ENCODE assay signal across 11 cellular contexts in genomic region chr2:219514196-219514761, GRCh38. TPM values are rescaled to one million over a fixed set of nuclear protein-coding genes. Genes with fewer than 3 reads are reported as not detected.
DNase-seq lines count a peak whose midpoint lies in the region; ATAC-seq and TF ChIP-seq lines count a peak whose summit lies in the region.
"Had no signal": no experiment of that assay in that cellular context is flagged by ENCODE, and none has a peak within 500 bp of the region (broad histone marks: within the 10 kb centered on the region; RNA-seq: fewer than 3 reads in every experiment).

Gene ASIC4, plus strand, starts transcription at chr2:219514482. Its CDS starts 243 bp downstream, at chr2:219514725.

- peak within 1 kb of the TSS; percentile 48 for H3K4me3 Mint-ChIP-seq in activated T-cell treated with anti-CD3 and anti-CD28 coated beads, Interleukin-2, amount 50 U/mL, for 4 hours
- peak within 1 kb of the TSS; percentile 76 for H3K4me3 Mint-ChIP-seq in type B pancreatic cell

- peaks cover 88% of the 10 kb centered on the region for H3K27me3 Mint-ChIP-seq in activated T-cell treated with anti-CD3 and anti-CD28 coated beads, Interleukin-2, amount 50 U/mL, for 4 hours (ENCODE audit: low read depth)
- peaks cover 83% of the 10 kb centered on the region for H3K27me3 Mint-ChIP-seq in type B pancreatic cell

- no peak for TF ChIP-seq CTCF in left ventricle myocardium inferior (IDR thresholded peaks at IDR 0.05; ENCODE audit: borderline replicate concordance)
- TF ChIP-seq CTCF in type B pancreatic cell (conservative IDR thresholded peaks at IDR 0.05), result no peak

- DNase-seq in activated T-cell treated with anti-CD3 and anti-CD28 coated beads, Interleukin-2, amount 50 U/mL, for 4 hours, result no peak
- DNase-seq in activated T-cell treated with anti-CD3 and anti-CD28 coated beads for 4 hours, result no peak
- DNase-seq in SK-N-MC (ENCODE audit: low read depth, low spot score), result no peak
- no peak for DNase-seq in left ventricle myocardium inferior
- no peak for DNase-seq in type B pancreatic cell (ENCODE audit: extremely low spot score, unreplicated experiment)
- DNase-seq in left lobe of liver (ENCODE audit: low spot score), result no peak
- DNase-seq in activated CD4-positive, alpha-beta T cell treated with anti-CD3 and anti-CD28 coated beads for 48 hours, result no peak
- DNase-seq: CD4-positive, CD25-positive, alpha-beta regulatory T cell; sigmoid colon; stimulated activated naive CD8-positive, alpha-beta T cell treated with anti-CD3 and anti-CD28 coated beads, Interleukin-15, amount 100 ng/mL, for 72 hours had no signal

- H3K9me3 ChIP-seq in SK-N-MC (ENCODE audit: low read depth, low read length) (no peaks in the 10 kb centered on the region), left ventricle myocardium inferior (replicated peaks) (no peaks in the 10 kb centered on the region)
- H3K9me3 ChIP-seq: sigmoid colon had no signal

- peaks cover 25% of the 10 kb centered on the region for H3K4me1 Mint-ChIP-seq in activated T-cell treated with anti-CD3 and anti-CD28 coated beads, Interleukin-2, amount 50 U/mL, for 4 hours (ENCODE audit: low read depth)
- H3K4me1 Mint-ChIP-seq in type B pancreatic cell (ENCODE audit: unreplicated experiment), result peaks cover 56% of the 10 kb centered on the region

- H3K4me1 ChIP-seq in left ventricle myocardium inferior, result peaks cover 26% of the 10 kb centered on the region

- H3K4me3 ChIP-seq in SK-N-MC (peak within 1 kb of the TSS; percentile 45), left ventricle myocardium inferior (peak within 1 kb of the TSS; percentile 43)
- H3K4me3 ChIP-seq: sigmoid colon had no signal

- peak within 1 kb of the TSS; percentile 39 for H3K27ac Mint-ChIP-seq in type B pancreatic cell
- H3K27ac Mint-ChIP-seq: CD4-positive, CD25-positive, alpha-beta regulatory T cell had no signal

- no peaks in the 10 kb centered on the region for H3K36me3 ChIP-seq in SK-N-MC (ENCODE audit: insufficient read depth, low read length)
- H3K36me3 ChIP-seq in left ventricle myocardium inferior, result no peaks in the 10 kb centered on the region
- H3K36me3 ChIP-seq: sigmoid colon had no signal

- intact Hi-C loops in left ventricle myocardium inferior (cut with micrococcal nuclease), result no loop called here

- H3K27ac ChIP-seq in SK-N-MC (no peak within 1 kb of the TSS), left ventricle myocardium inferior (replicated peaks) (no peak within 1 kb of the TSS)
- H3K27ac ChIP-seq: sigmoid colon had no signal

- H3K9ac ChIP-seq in SK-N-MC (ENCODE audit: insufficient read length), result no peak within 1 kb of the TSS

- H3K9me3 Mint-ChIP-seq in activated T-cell treated with anti-CD3 and anti-CD28 coated beads, Interleukin-2, amount 50 U/mL, for 4 hours, result no peaks in the 10 kb centered on the region
- no peaks in the 10 kb centered on the region for H3K9me3 Mint-ChIP-seq in type B pancreatic cell
- H3K9me3 Mint-ChIP-seq: stimulated activated naive CD8-positive, alpha-beta T cell treated with anti-CD3 and anti-CD28 coated beads, Interleukin-15, amount 100 ng/mL, for 72 hours had no signal

- peak; percentile 23 to 29 for ATAC-seq in activated T-cell treated with anti-CD3 and anti-CD28 coated beads, Interleukin-2, amount 50 U/mL, for 4 hours
- ATAC-seq in HG02870 (IDR thresholded peaks at IDR 0.05; ENCODE audit: unreplicated experiment), result no peak
- no peak for ATAC-seq in left lobe of liver

- H3K27me3 ChIP-seq in left ventricle myocardium inferior (ENCODE audit: low read depth), result peaks cover 96% of the 10 kb centered on the region

- H3K36me3 Mint-ChIP-seq in activated T-cell treated with anti-CD3 and anti-CD28 coated beads, Interleukin-2, amount 50 U/mL, for 4 hours (ENCODE audit: insufficient read depth), result no peaks in the 10 kb centered on the region
- H3K36me3 Mint-ChIP-seq in type B pancreatic cell, result no peaks in the 10 kb centered on the region
- H3K36me3 Mint-ChIP-seq: CD4-positive, CD25-positive, alpha-beta regulatory T cell had no signal

RNA-seq across cellular contexts. Expression of gene ASIC4, which starts in this region (rescaled TPM):
- total RNA-seq in activated T-cell treated with anti-CD3 and anti-CD28 coated beads, Interleukin-2, amount 50 U/mL, for 4 hours, result under 1 TPM in 1 of 3 donors, not detected in 2; 0.08 TPM
- total RNA-seq in left ventricle myocardium inferior (not detected), type B pancreatic cell (ENCODE audit: low replicate concordance) (0.79 and 0.99 TPM in 2 replicates), left lobe of liver (0.05 TPM)

Comparison
In these comparisons a context has a peak if more than half of its experiments do, and no peak if none do; other contexts are left out.
1. Peak in ATAC-seq in activated T-cell treated with anti-CD3 and anti-CD28 coated beads, Interleukin-2, amount 50 U/mL, for 4 hours; RNA of the gene not detected or under 1 TPM.